ENCODE assay signal across 14 cellular contexts in genomic region chr6:15434263-15434662, GRCh38.
DNase-seq lines count a peak whose midpoint lies in the region; ATAC-seq, FAIRE-seq and TF ChIP-seq lines count a peak whose summit lies in the region.
"Had no signal": no experiment of that assay in that cellular context is flagged by ENCODE, and none has a peak within 500 bp of the region (broad histone marks: within the 10 kb centered on the region; RNA-seq: fewer than 3 reads in every experiment).

No MANE protein-coding gene starts in this region.

- H3K4me3 Mint-ChIP-seq in stimulated activated naive CD8-positive, alpha-beta T cell treated with anti-CD3 and anti-CD28 coated beads, Interleukin-15, Interleukin-2, amounts not matched to agents 100 ng/mL and 50 ng/mL, for 24 hours: peak overlapping the region; percentile 6
- peak overlapping the region; percentile 19 for H3K4me3 Mint-ChIP-seq in T-helper 17 cell
- peak overlapping the region; percentile 12 for H3K4me3 Mint-ChIP-seq in type B pancreatic cell

- H3K4me1 Mint-ChIP-seq in stimulated activated naive CD8-positive, alpha-beta T cell treated with anti-CD3 and anti-CD28 coated beads, Interleukin-15, Interleukin-2, amounts not matched to agents 100 ng/mL and 50 ng/mL, for 24 hours (ENCODE audit: low read depth): peaks cover 96% of the 10 kb centered on the region
- peaks cover 59% of the 10 kb centered on the region for H3K4me1 Mint-ChIP-seq in T-helper 17 cell
- H3K4me1 Mint-ChIP-seq in type B pancreatic cell (ENCODE audit: unreplicated experiment): peaks cover 73% of the 10 kb centered on the region

- H3K9me3 Mint-ChIP-seq in stimulated activated naive CD8-positive, alpha-beta T cell treated with anti-CD3 and anti-CD28 coated beads, Interleukin-15, Interleukin-2, amounts not matched to agents 100 ng/mL and 50 ng/mL, for 24 hours: no peaks in the 10 kb centered on the region
- H3K9me3 Mint-ChIP-seq in type B pancreatic cell: peaks cover 9% of the 10 kb centered on the region

- no peaks in the 10 kb centered on the region for H3K27me3 Mint-ChIP-seq in stimulated activated naive CD8-positive, alpha-beta T cell treated with anti-CD3 and anti-CD28 coated beads, Interleukin-15, Interleukin-2, amounts not matched to agents 100 ng/mL and 50 ng/mL, for 24 hours
- no peaks in the 10 kb centered on the region for H3K27me3 Mint-ChIP-seq in T-helper 17 cell
- H3K27me3 Mint-ChIP-seq in type B pancreatic cell: no peaks in the 10 kb centered on the region

- peaks cover 30% of the 10 kb centered on the region for H3K36me3 Mint-ChIP-seq in stimulated activated naive CD8-positive, alpha-beta T cell treated with anti-CD3 and anti-CD28 coated beads, Interleukin-15, Interleukin-2, amounts not matched to agents 100 ng/mL and 50 ng/mL, for 24 hours (ENCODE audit: low read depth)
- H3K36me3 Mint-ChIP-seq in T-helper 17 cell (ENCODE audit: low read depth) (no peaks in the 10 kb centered on the region), type B pancreatic cell (peaks cover 15% of the 10 kb centered on the region)

- peak overlapping the region; percentile 82 for H3K27ac Mint-ChIP-seq in stimulated activated naive CD8-positive, alpha-beta T cell treated with anti-CD3 and anti-CD28 coated beads, Interleukin-15, Interleukin-2, amounts not matched to agents 100 ng/mL and 50 ng/mL, for 24 hours
- peak overlapping the region; percentile 60 for H3K27ac Mint-ChIP-seq in T-helper 17 cell
- H3K27ac Mint-ChIP-seq in type B pancreatic cell: peak overlapping the region; percentile 39

- no peak for ATAC-seq in stimulated activated naive CD8-positive, alpha-beta T cell treated with anti-CD3 and anti-CD28 coated beads, Interleukin-15, Interleukin-2, amounts not matched to agents 100 U/mL and 50 U/mL, for 24 hours
- no peak for ATAC-seq in T-helper 17 cell
- ATAC-seq: psoas muscle had no signal

- no peak for TF ChIP-seq POLR2A in erythroblast (IDR thresholded peaks at IDR 0.05; ENCODE audit: low read length)

- FAIRE-seq in HTR-8/SVneo (lab: Jason Lieb, UNC): no peak

- H3K9me3 ChIP-seq in T-helper 17 cell (ENCODE audit: control insufficient read depth, low read length, poor library complexity, severe bottlenecking): no peaks in the 10 kb centered on the region
- H3K9me3 ChIP-seq: Peyer's patch had no signal

- TF ChIP-seq CTCF in type B pancreatic cell (conservative IDR thresholded peaks at IDR 0.05): no peak

- DNase-seq in stimulated activated naive CD8-positive, alpha-beta T cell treated with anti-CD3 and anti-CD28 coated beads, Interleukin-15, Interleukin-2, amounts not matched to agents 100 U/mL and 50 U/mL, for 24 hours: no peak
- DNase-seq in T-helper 17 cell: no peak
- peak; percentile 41 to 64 for DNase-seq in erythroblast (lab: John Stamatoyannopoulos, UW)
- no peak for DNase-seq in type B pancreatic cell (ENCODE audit: extremely low spot score, unreplicated experiment)
- DNase-seq in amygdala (lab: John Stamatoyannopoulos, UW): no peak
- DNase-seq in HTR-8/SVneo (ENCODE audit: insufficient read length, low spot score): no peak
- no peak for DNase-seq in NCI-H2107 treated with DMSO at 0.1 percent for 48 hours (lab: John Stamatoyannopoulos, UW; ENCODE audit: unreplicated experiment)
- DNase-seq: central memory CD4-positive, alpha-beta T cell; GF-D8; Peyer's patch; psoas muscle; stimulated activated CD4-positive, alpha-beta T cell treated with anti-CD3 and anti-CD28 coated beads, Interleukin-2, amount 100 ng/mL, for 48 hours; stomach had no signal

Comparison
In these comparisons a context has a peak if more than half of its experiments do, and no peak if none do; other contexts are left out.
1. DNase-seq: peak in erythroblast (2 of 2); none in stimulated activated naive CD8-positive, alpha-beta T cell treated with anti-CD3 and anti-CD28 coated beads, Interleukin-15, Interleukin-2, amounts not matched to agents 100 U/mL and 50 U/mL, for 24 hours (single experiment), T-helper 17 cell (0 of 3), type B pancreatic cell (single experiment), amygdala (0 of 56), HTR-8/SVneo (single experiment) and NCI-H2107 treated with DMSO at 0.1 percent for 48 hours (single experiment).
2. Peak in every context shown above with its lines, with median percentiles within 50 percentile points of each other: H3K27ac Mint-ChIP-seq and H3K4me3 Mint-ChIP-seq.